35 cellular contexts compared by ENCODE assay signal in genomic region chr2:185891403-185891802, GRCh38.
"Had no signal": no experiment of that assay in that cellular context is flagged by ENCODE, and none has a peak within 500 bp of the region (broad histone marks: within the 10 kb centered on the region; RNA-seq: fewer than 3 reads in every experiment).

No MANE protein-coding gene starts in this region.

- H3K4me3 ChIP-seq: adrenal gland, ascending aorta, body of pancreas, breast epithelium, cardiac muscle cell had no signal

- FAIRE-seq: astrocyte, bronchial epithelial cell had no signal

- H3K4me1 ChIP-seq: adrenal gland, ascending aorta, body of pancreas, breast epithelium had no signal

- ATAC-seq: activated naive CD4-positive, alpha-beta T cell treated with anti-CD3 and anti-CD28 coated beads, Interleukin-2, amount 50 U/mL, for 72 hours; activated naive CD8-positive, alpha-beta T cell treated with anti-CD3 and anti-CD28 coated beads, Interleukin-2, amount 50 U/mL, for 24 hours; activated T-cell treated with anti-CD3 and anti-CD28 coated beads, Interleukin-2, amount 50 U/mL, for 4 hours; activated T-cell treated with anti-CD3 and anti-CD28 coated beads, Interleukin-2, amount 50 U/mL, for 72 hours; activated T-helper 17 cell treated with anti-CD3 and anti-CD28 coated beads, Interleukin-2, amount 50 U/mL, for 72 hours; body of pancreas had no signal

- H3K36me3 ChIP-seq: adrenal gland, ascending aorta, brain microvascular endothelial cell, breast epithelium, cardiac muscle cell had no signal

- H3K27me3 ChIP-seq: adrenal gland, ascending aorta, body of pancreas, brain microvascular endothelial cell, breast epithelium, cardiac muscle cell had no signal

- H3K9me3 ChIP-seq: adrenal gland, ascending aorta, body of pancreas, breast epithelium had no signal

- H3K27ac ChIP-seq: adrenal gland, ascending aorta, body of pancreas, brain microvascular endothelial cell, breast epithelium, cardiac muscle cell had no signal

- DNase-seq: activated effector memory CD4-positive, alpha-beta T cell treated with anti-CD3 and anti-CD28 coated beads, Interleukin-2, amount 50 U/mL, for 16 hours; activated effector memory CD4-positive, alpha-beta T cell treated with Interleukin-2 at 50 U/mL for 16 hours; activated gamma-delta T cell; activated gamma-delta T cell treated with Interleukin-2 at 50 U/mL for 16 hours; activated naive CD4-positive, alpha-beta T cell; activated naive CD4-positive, alpha-beta T cell treated with anti-CD3 and anti-CD28 coated beads for 36 hours; activated naive CD4-positive, alpha-beta T cell treated with anti-CD3 and anti-CD28 coated beads, Interleukin-2, amount 10 ng/mL, durations not matched to agents 7 days and 5 days; activated naive CD4-positive, alpha-beta T cell treated with anti-CD3 and anti-CD28 coated beads, Interleukin-2, amount 50 U/mL, for 16 hours; activated naive CD4-positive, alpha-beta T cell treated with Interleukin-2 at 50 U/mL for 16 hours; activated naive CD8-positive, alpha-beta T cell treated with anti-CD3 and anti-CD28 coated beads for 36 hours; activated naive CD8-positive, alpha-beta T cell treated with anti-CD3 and anti-CD28 coated beads, Interleukin-2, amount 10 ng/mL, durations not matched to agents 7 days and 5 days; activated naive CD8-positive, alpha-beta T cell treated with anti-CD3 and anti-CD28 coated beads, Interleukin-2, amount 50 U/mL, for 24 hours; activated T-cell treated with anti-CD3 and anti-CD28 coated beads for 4 hours; activated T-cell treated with anti-CD3 and anti-CD28 coated beads, Interleukin-2, amount 50 U/mL, for 1 hour; activated T-cell treated with anti-CD3 and anti-CD28 coated beads, Interleukin-2, amount 50 U/mL, for 24 hours; activated T-cell treated with anti-CD3 and anti-CD28 coated beads, Interleukin-2, amount 50 U/mL, for 4 hours; activated T-cell treated with anti-CD3 and anti-CD28 coated beads, Interleukin-2, amount 50 U/mL, for 48 hours; activated T-cell treated with anti-CD3 and anti-CD28 coated beads, Interleukin-2, amount 50 U/mL, for 72 hours; adrenal gland; amniotic stem cell; amygdala; anterior cingulate cortex; aorta; body of pancreas; brain microvascular endothelial cell; caudate nucleus; central memory CD4-positive, alpha-beta T cell; cerebellar nuclear complex had no signal
